8 cellular contexts compared by ENCODE assay signal in genomic region chr6:128327890-128328289, GRCh38.
DNase-seq lines count a peak whose midpoint lies in the region; ATAC-seq, FAIRE-seq and TF ChIP-seq lines count a peak whose summit lies in the region.

No MANE protein-coding gene starts in this region.

- peak in 2 of 3 experiments; percentile 51 to 78; a peak in 3 of 4 replicates for TF ChIP-seq CTCF in H1 (IDR thresholded peaks at IDR 0.05; ENCODE audit: control extremely low read depth in 1 of 3, insufficient read depth in 1 of 3, low read depth in 1 of 3, low read length in 3 of 3)

- H3K23me2 ChIP-seq in H1 (ENCODE audit: low read depth, low read length), result no peaks in the 10 kb centered on the region; the same call in 1 of the 2 replicates

- no peak overlapping the region for H3K4me3 ChIP-seq in H1 (ENCODE audit: extremely low read depth in 1 of 4, insufficient read depth in 2 of 4, low read depth in 3 of 4, low read length in 4 of 4)

- no peak overlapping the region for H2BK120ac ChIP-seq in H1 (replicated peaks; ENCODE audit: low read depth, low read length)

- 0 out of 2 replicates have a peak overlapping the region, but pooled peaks have one; percentile 25 for H2BK15ac ChIP-seq in H1 (ENCODE audit: low read length)

- WGBS in H1 (ENCODE audit: extremely low coverage in 1 of 2, insufficient coverage in 1 of 2, insufficient read length in 1 of 2, insufficient replicate concordance in 2 of 2, low coverage in 1 of 2, low lambda C conversion rate in 2 of 2, missing lambda C conversion rate in 1 of 2), 2 experiments, result 82% methylated on average over 3 of the region's 3 CpGs; no CpG with 5 or more reads in 1 of the 2 experiments

- H3K27ac ChIP-seq in H1 (ENCODE audit: low read depth, low read length), result no peak overlapping the region

- no peaks in the 10 kb centered on the region for H3K9me3 ChIP-seq in H1 (ENCODE audit: insufficient read depth in 2 of 2, low read depth in 1 of 2, low read length in 1 of 2)

- H2BK12ac ChIP-seq in H1 (ENCODE audit: low read depth, low read length), result no peak overlapping the region; the same call in 1 of the 2 replicates

- TF ChIP-seq POLR2A in H1 (IDR thresholded peaks at IDR 0.05; ENCODE audit: control extremely low read depth in 1 of 2, low read depth in 2 of 2, low read length in 2 of 2), result no peak

- no peaks in the 10 kb centered on the region for H3K79me1 ChIP-seq in H1 (ENCODE audit: low read depth, low read length)

- POLR2A ChIA-PET in H1 (lab: Charles Lee; ENCODE audit: partially characterized antibody), result interaction anchor here (1.1 kb wide), 1 partner anchor 11 kb away, joined by 3 read pairs; no protein-coding TSS in a partner anchor

- no peak overlapping the region for H3K56ac ChIP-seq in H1 (replicated peaks; ENCODE audit: insufficient read length, low read depth, low read length)

- no peaks in the 10 kb centered on the region for H3K36me3 ChIP-seq in H1 (ENCODE audit: control insufficient read depth in 2 of 4, insufficient read depth in 4 of 4, low read length in 3 of 4)

- H4K5ac ChIP-seq in H1 (ENCODE audit: insufficient read length, low read depth, low read length), result no peak overlapping the region

- H3K18ac ChIP-seq in H1 (ENCODE audit: extremely low read depth, low read length), result no peak overlapping the region

- H3K79me2 ChIP-seq in H1 (ENCODE audit: control insufficient read depth in 1 of 2, insufficient read depth in 2 of 2, low read length in 2 of 2), result peaks cover 0 to 12% of the 10 kb centered on the region in 2 experiments; a peak in 2 of 4 replicates

- CTCF ChIA-PET in H1 (lab: Charles Lee; ENCODE audit: partially characterized antibody), result interaction anchor here (0.6 to 1.6 kb wide), 21 partner anchors 9 to 472 kb away, joined by 3 to 14 read pairs (median 3); no protein-coding TSS in a partner anchor

- ATAC-seq in GM19467 (IDR thresholded peaks at IDR 0.05; ENCODE audit: unreplicated experiment) (peak; percentile 86), HG03571 (IDR thresholded peaks at IDR 0.05; ENCODE audit: unreplicated experiment) (peak; percentile 88), GM19023 (IDR thresholded peaks at IDR 0.05; ENCODE audit: unreplicated experiment) (no peak)

- H3K9ac ChIP-seq in H1 (replicated peaks in 1 of 4; ENCODE audit: extremely low read depth in 1 of 4, low read depth in 3 of 4, low read length in 3 of 4), result no peak overlapping the region; a peak in 1 of 7 replicates

- H4K91ac ChIP-seq in H1 (replicated peaks; ENCODE audit: insufficient read length, low read length), result no peak overlapping the region

- no peak for TF ChIP-seq EP300 in H1 (IDR thresholded peaks at IDR 0.05; ENCODE audit: borderline replicate concordance in 1 of 2, low read depth in 2 of 2, low read length in 2 of 2)

- H3K14ac ChIP-seq in H1 (ENCODE audit: insufficient read length), result no peak overlapping the region

- peak; percentile 91 for FAIRE-seq in H1 (lab: Jason Lieb, UNC)

- H2BK5ac ChIP-seq in H1 (ENCODE audit: low read depth, low read length), result no peak overlapping the region

- H3K4me2 ChIP-seq in H1 (ENCODE audit: insufficient read depth in 1 of 2, low read depth in 2 of 2, low read length in 2 of 2), result no peak overlapping the region

- peak overlapping the region; percentile 67; the same call in 1 of the 2 replicates for H2BK20ac ChIP-seq in H1 (ENCODE audit: low read length)

- no peak overlapping the region; the same call in 1 of the 2 replicates for H2AK5ac ChIP-seq in H1 (ENCODE audit: low read depth, low read length)

- peak; percentile 6 for DNase-seq in DMS114 treated with DMSO at 0.1 percent for 48 hours (lab: John Stamatoyannopoulos, UW; ENCODE audit: unreplicated experiment)
- DNase-seq in T follicular helper cell (ENCODE audit: low read depth), result peak; percentile 0
- DNase-seq in H1 (ENCODE audit: low read depth in 1 of 2, low spot score in 2 of 2), result peak in 1 of 2 experiments; percentile 50
- DNase-seq in renal cortical epithelial cell (ENCODE audit: low read depth), result peak; percentile 20
- no peak for DNase-seq in inferior parietal cortex (ENCODE audit: extremely low spot score)

- no peak overlapping the region for H3K4ac ChIP-seq in H1 (replicated peaks; ENCODE audit: insufficient read length, low read depth, low read length)

- peaks cover 0 to 2% of the 10 kb centered on the region in 2 experiments for H4K20me1 ChIP-seq in H1 (replicated peaks in 1 of 2; ENCODE audit: control insufficient read depth in 1 of 2, insufficient read depth in 2 of 2, low read length in 2 of 2)

- no peaks in the 10 kb centered on the region for H3K4me1 ChIP-seq in H1 (replicated peaks in 1 of 4; ENCODE audit: control insufficient read depth in 3 of 4, insufficient read depth in 4 of 4, low read length in 3 of 4)

- TF ChIP-seq RAD21 in H1 (IDR thresholded peaks at IDR 0.05 in 1 of 2, conservative IDR thresholded peaks at IDR 0.05 in 1 of 2; ENCODE audit: low read depth in 2 of 2, low read length in 2 of 2), result peak; percentile 81 to 82

- H3K23ac ChIP-seq in H1 (ENCODE audit: insufficient read length), result no peak overlapping the region

- no peak overlapping the region for H2AFZ ChIP-seq in H1 (ENCODE audit: low read length)

- no peak overlapping the region for H4K8ac ChIP-seq in H1 (ENCODE audit: extremely low read depth, insufficient read depth, low read length)

- H3K27me3 ChIP-seq in H1 (replicated peaks in 1 of 4; ENCODE audit: control insufficient read depth in 3 of 4, extremely low read depth in 1 of 4, insufficient read depth in 3 of 4, low read length in 3 of 4), result no peaks in the 10 kb centered on the region

TF ChIP-seq in H1, 55 proteins besides CTCF, POLR2A, EP300 and RAD21:
- TF ChIP-seq GTF2F1 (IDR thresholded peaks at IDR 0.05; ENCODE audit: borderline replicate concordance, low read depth, low read length), result no peak
- no peak for TF ChIP-seq NRF1 (IDR thresholded peaks at IDR 0.05; ENCODE audit: low read depth, low read length)
- TF ChIP-seq SAP30 (IDR thresholded peaks at IDR 0.05; ENCODE audit: insufficient read depth, insufficient replicate concordance, low read length), result no peak
- no peak for TF ChIP-seq MAX (IDR thresholded peaks at IDR 0.05)
- no peak for TF ChIP-seq MAFK (IDR thresholded peaks at IDR 0.05; ENCODE audit: low read depth, low read length)
- TF ChIP-seq TEAD4 (IDR thresholded peaks at IDR 0.05; ENCODE audit: low read depth, low read length), result no peak
- no peak for TF ChIP-seq RXRA (IDR thresholded peaks at IDR 0.05; ENCODE audit: insufficient read depth, low read depth, low read length)
- TF ChIP-seq PHF8 (conservative IDR thresholded peaks at IDR 0.05; ENCODE audit: low read depth, low read length), result no peak
- TF ChIP-seq JUND (IDR thresholded peaks at IDR 0.05; ENCODE audit: low read length), result no peak
